In genomic region chr9:114910541-114910940, GRCh38 we compare ENCODE assay signal across 11 cellular contexts. TPM values are rescaled to one million over a fixed set of nuclear protein-coding genes. Genes with fewer than 3 reads are reported as not detected.
DNase-seq lines count a peak whose midpoint lies in the region; ATAC-seq lines count a peak whose summit lies in the region.
"Had no signal": no experiment of that assay in that cellular context is flagged by ENCODE, and none has a peak within 500 bp of the region (broad histone marks: within the 10 kb centered on the region; RNA-seq: fewer than 3 reads in every experiment).

No MANE protein-coding gene starts in this region.

- peaks cover 52% of the 10 kb centered on the region for H3K79me1 ChIP-seq in trophoblast cell (ENCODE audit: low read length)

- peak overlapping the region; percentile 70 for H2BK5ac ChIP-seq in trophoblast cell (ENCODE audit: low read depth, low read length, poor library complexity)

- peak overlapping the region; percentile 18 for H3K4ac ChIP-seq in trophoblast cell (ENCODE audit: low read depth, low read length)

- peaks cover 29 to 43% of the 10 kb centered on the region in 2 experiments for H3K4me1 ChIP-seq in trophoblast cell (ENCODE audit: control insufficient read depth in 1 of 2, insufficient read depth in 2 of 2, low read length in 2 of 2)
- H3K4me1 ChIP-seq: BE2C had no signal

- no peak overlapping the region for H3K4me2 ChIP-seq in trophoblast cell (ENCODE audit: low read length)

- peak overlapping the region; percentile 100 for H4K91ac ChIP-seq in trophoblast cell (ENCODE audit: low read depth, low read length)

- no peak for ATAC-seq in activated CD8-positive, alpha-beta memory T cell treated with anti-CD3 and anti-CD28 coated beads, Interleukin-2, amount 10 ng/mL, durations not matched to agents 7 days and 5 days
- ATAC-seq in activated CD8-positive, alpha-beta T cell treated with anti-CD3 and anti-CD28 coated beads, Interleukin-2, amount 10 ng/mL, durations not matched to agents 7 days and 5 days, result no peak

- peak overlapping the region; percentile 89 for H2BK12ac ChIP-seq in trophoblast cell (ENCODE audit: low read length)

- no peak overlapping the region for H2AFZ ChIP-seq in trophoblast cell (ENCODE audit: insufficient read depth, low read length, poor library complexity)

- H3K18ac ChIP-seq in trophoblast cell (ENCODE audit: low read length), result peak overlapping the region; percentile 3

- H3K79me2 ChIP-seq in trophoblast cell (ENCODE audit: control insufficient read depth, insufficient read depth, low read length, poor library complexity), result peaks cover 10% of the 10 kb centered on the region

- POLR2A ChIA-PET in activated CD8-positive, alpha-beta T cell treated with anti-CD3 and anti-CD28 coated beads, Interleukin-2, amount 10 ng/mL, durations not matched to agents 7 days and 5 days (lab: Charles Lee), result interaction anchor here (0.8 to 7.6 kb wide), 7 partner anchors 11 to 225 kb away, joined by 3 to 90 read pairs (median 5); partner anchors contain the start of gene TNFSF8

- CTCF ChIA-PET in activated CD8-positive, alpha-beta memory T cell treated with anti-CD3 and anti-CD28 coated beads, Interleukin-2, amount 10 ng/mL, durations not matched to agents 7 days and 5 days (lab: Charles Lee), result interaction anchor here (0.7 to 8.6 kb wide), 11 partner anchors 9 to 229 kb away, joined by 3 to 152 read pairs (median 5); partner anchors contain the start of genes TEX48 and TNFSF8
- CTCF ChIA-PET in activated CD8-positive, alpha-beta T cell treated with anti-CD3 and anti-CD28 coated beads, Interleukin-2, amount 10 ng/mL, durations not matched to agents 7 days and 5 days (lab: Charles Lee), result interaction anchor here (0.9 to 14.2 kb wide), 13 partner anchors 10 to 505 kb away, joined by 3 to 304 read pairs (median 7); partner anchors contain the start of genes TEX48 and TNFSF8

- peak overlapping the region; percentile 84 for H2BK120ac ChIP-seq in trophoblast cell (ENCODE audit: insufficient read depth, low read length, poor library complexity)

- H3K9me3 Mint-ChIP-seq in activated CD8-positive, alpha-beta memory T cell treated with anti-CD3 and anti-CD28 coated beads, Interleukin-2, amount 10 ng/mL, durations not matched to agents 7 days and 5 days (ENCODE audit: low read depth), result no peaks in the 10 kb centered on the region
- H3K9me3 Mint-ChIP-seq in activated CD8-positive, alpha-beta T cell treated with anti-CD3 and anti-CD28 coated beads, Interleukin-2, amount 10 ng/mL, durations not matched to agents 7 days and 5 days (ENCODE audit: insufficient read depth), result no peaks in the 10 kb centered on the region

- no peak overlapping the region for H3K27ac ChIP-seq in trophoblast cell (ENCODE audit: low read depth, low read length)

- H3K4me3 ChIP-seq in trophoblast cell (ENCODE audit: low read depth, low read length), result no peak overlapping the region

- H4K12ac ChIP-seq in trophoblast cell (ENCODE audit: low read depth, low read length), result no peak overlapping the region

- peak overlapping the region; percentile 87 for H2AK5ac ChIP-seq in trophoblast cell (ENCODE audit: low read length)

- no CpG with 5 or more reads among the region's 4 CpGs for WGBS in trophoblast cell (ENCODE audit: extremely low coverage, insufficient coverage, insufficient read length)

- no peak overlapping the region for H3K4me3 Mint-ChIP-seq in activated CD8-positive, alpha-beta memory T cell treated with anti-CD3 and anti-CD28 coated beads, Interleukin-2, amount 10 ng/mL, durations not matched to agents 7 days and 5 days
- no peak overlapping the region for H3K4me3 Mint-ChIP-seq in activated CD8-positive, alpha-beta T cell treated with anti-CD3 and anti-CD28 coated beads, Interleukin-2, amount 10 ng/mL, durations not matched to agents 7 days and 5 days

- DNase-seq in activated CD8-positive, alpha-beta memory T cell treated with anti-CD3 and anti-CD28 coated beads, Interleukin-2, amount 10 ng/mL, durations not matched to agents 7 days and 5 days, result no peak
- DNase-seq in activated CD8-positive, alpha-beta memory T cell treated with anti-CD3 and anti-CD28 coated beads, Interleukin-2, amount 50 U/mL, for 48 hours, result no peak
- DNase-seq in NCI-H2029 (lab: John Stamatoyannopoulos, UW) (peak; percentile 66), trophoblast cell (no peak), iPS-NIHi11 (ENCODE audit: low spot score) (no peak), DMS79 treated with DMSO at 0.1 percent for 48 hours (lab: John Stamatoyannopoulos, UW) (no peak), NOMO-1 treated with dmso at 0.1 percent for 144 hours (lab: John Stamatoyannopoulos, UW; ENCODE audit: unreplicated experiment) (no peak)
- DNase-seq in activated CD8-positive, alpha-beta T cell treated with anti-CD3 and anti-CD28 coated beads, Interleukin-2, amount 10 ng/mL, durations not matched to agents 7 days and 5 days, result no peak
- DNase-seq: occipital lobe had no signal

- peak overlapping the region; percentile 42 for H4K8ac ChIP-seq in trophoblast cell (ENCODE audit: low read depth, low read length)

- peaks cover 70% of the 10 kb centered on the region for H3K36me3 Mint-ChIP-seq in activated CD8-positive, alpha-beta memory T cell treated with anti-CD3 and anti-CD28 coated beads, Interleukin-2, amount 10 ng/mL, durations not matched to agents 7 days and 5 days
- H3K36me3 Mint-ChIP-seq in activated CD8-positive, alpha-beta T cell treated with anti-CD3 and anti-CD28 coated beads, Interleukin-2, amount 10 ng/mL, durations not matched to agents 7 days and 5 days (ENCODE audit: low read depth), result peaks cover 91% of the 10 kb centered on the region

- no peaks in the 10 kb centered on the region for H3K9me3 ChIP-seq in trophoblast cell (ENCODE audit: insufficient read depth, low read depth, low read length)
- H3K9me3 ChIP-seq: BE2C had no signal

- no peaks in the 10 kb centered on the region for H3K27me3 Mint-ChIP-seq in activated CD8-positive, alpha-beta memory T cell treated with anti-CD3 and anti-CD28 coated beads, Interleukin-2, amount 10 ng/mL, durations not matched to agents 7 days and 5 days
- no peaks in the 10 kb centered on the region for H3K27me3 Mint-ChIP-seq in activated CD8-positive, alpha-beta T cell treated with anti-CD3 and anti-CD28 coated beads, Interleukin-2, amount 10 ng/mL, durations not matched to agents 7 days and 5 days (ENCODE audit: low read depth)

- peak overlapping the region; percentile 32 for H3K14ac ChIP-seq in trophoblast cell (ENCODE audit: low read length)

- no peak overlapping the region for H3K9ac ChIP-seq in trophoblast cell (ENCODE audit: low read length)

- peak overlapping the region; percentile 89 for H3K27ac Mint-ChIP-seq in activated CD8-positive, alpha-beta memory T cell treated with anti-CD3 and anti-CD28 coated beads, Interleukin-2, amount 10 ng/mL, durations not matched to agents 7 days and 5 days
- peak overlapping the region; percentile 90 for H3K27ac Mint-ChIP-seq in activated CD8-positive, alpha-beta T cell treated with anti-CD3 and anti-CD28 coated beads, Interleukin-2, amount 10 ng/mL, durations not matched to agents 7 days and 5 days

- H3K23ac ChIP-seq in trophoblast cell (ENCODE audit: low read length), result no peak overlapping the region

- H3K4me1 Mint-ChIP-seq in activated CD8-positive, alpha-beta memory T cell treated with anti-CD3 and anti-CD28 coated beads, Interleukin-2, amount 10 ng/mL, durations not matched to agents 7 days and 5 days, result peaks cover 80% of the 10 kb centered on the region
- H3K4me1 Mint-ChIP-seq in activated CD8-positive, alpha-beta T cell treated with anti-CD3 and anti-CD28 coated beads, Interleukin-2, amount 10 ng/mL, durations not matched to agents 7 days and 5 days (ENCODE audit: low read depth), result peaks cover 89% of the 10 kb centered on the region

- H3K27me3 ChIP-seq in trophoblast cell (ENCODE audit: insufficient read depth, low read length), result no peaks in the 10 kb centered on the region
- H3K27me3 ChIP-seq: BE2C had no signal

- no peaks in the 10 kb centered on the region for H3K36me3 ChIP-seq in trophoblast cell (ENCODE audit: control insufficient read depth in 1 of 2, insufficient read depth in 2 of 2, low read length in 2 of 2)
- H3K36me3 ChIP-seq: BE2C had no signal

RNA-seq across cellular contexts. Expression of gene TNFSF8, which starts 19.9 kb away (rescaled TPM):
- total RNA-seq in activated CD8-positive, alpha-beta memory T cell treated with anti-CD3 and anti-CD28 coated beads, Interleukin-2, amount 10 ng/mL, durations not matched to agents 7 days and 5 days, result 10 to 100 TPM; 30.3 to 34.5 TPM
- 10 to 100 TPM; 52.6 to 55.3 TPM for total RNA-seq in activated CD8-positive, alpha-beta T cell treated with anti-CD3 and anti-CD28 coated beads, Interleukin-2, amount 10 ng/mL, durations not matched to agents 7 days and 5 days
- polyA plus RNA-seq in trophoblast cell (2013), result 1.1 and 1.8 TPM in 2 replicates
- total RNA-seq: fibroblast of villous mesenchyme had no signal
